In the genomic region with DNA sequence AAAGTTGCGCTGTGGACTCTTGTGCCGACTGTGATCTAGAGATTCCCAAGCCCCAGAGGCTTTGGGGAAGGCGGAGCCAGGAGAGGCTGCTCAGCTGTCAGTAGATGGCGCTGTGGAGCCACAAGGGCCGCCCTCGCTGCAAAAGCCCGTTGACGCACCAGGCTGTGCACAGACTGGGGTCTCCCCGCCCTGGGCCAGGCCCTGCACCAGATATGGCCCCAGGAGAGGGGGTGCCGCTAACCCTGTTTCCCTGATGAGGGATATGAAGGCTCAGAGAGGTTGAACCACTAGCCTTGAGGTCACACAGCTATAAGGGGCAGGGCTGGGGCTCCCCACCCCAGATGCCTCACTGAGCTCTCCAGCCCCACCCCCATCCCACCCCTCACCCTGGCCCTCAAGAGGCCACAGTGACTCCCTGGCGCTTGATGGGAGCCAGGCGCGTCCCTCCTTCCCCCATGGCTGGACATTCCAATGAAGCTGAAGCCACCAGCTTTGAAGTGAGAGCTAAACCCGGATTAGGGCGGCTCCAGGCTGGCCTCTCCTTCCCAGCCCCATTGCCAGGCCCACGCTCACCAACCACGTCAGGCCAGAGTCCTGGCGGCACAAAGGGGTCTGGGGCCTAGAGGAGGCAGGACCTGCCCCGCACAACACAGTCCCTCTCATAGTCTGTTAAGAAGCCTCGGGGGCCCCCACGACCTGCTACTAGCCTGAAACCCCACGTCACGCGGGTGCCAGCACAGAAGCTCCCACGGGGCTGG, we compare ENCODE assay signal across 8 cellular contexts.
A peak's percentile ranks its signal among the peaks of the same experiment; 100 is the strongest.
DNase-seq lines count a peak whose midpoint lies in the region; ATAC-seq lines count a peak whose summit lies in the region.

No MANE protein-coding gene starts in this region.

- no peaks in the 10 kb centered on the region for H3K27me3 Mint-ChIP-seq in central memory CD8-positive, alpha-beta T cell

- peak; percentile 90 for DNase-seq in AG20443 (ENCODE audit: low spot score)
- peak; percentile 86 for DNase-seq in NCI-H2196 (lab: John Stamatoyannopoulos, UW; ENCODE audit: unreplicated experiment)
- peak; percentile 42 to 55 for DNase-seq in central memory CD8-positive, alpha-beta T cell (ENCODE audit: low spot score in 2 of 2)
- DNase-seq in left kidney (ENCODE audit: low read depth, low spot score) = peak; percentile 94
- peak; percentile 71 to 82 for DNase-seq in stimulated activated CD4-positive, alpha-beta T cell treated with anti-CD3 and anti-CD28 coated beads, Interleukin-2, amount 100 ng/mL, for 48 hours

- H3K27ac Mint-ChIP-seq in central memory CD8-positive, alpha-beta T cell (ENCODE audit: low read depth) = no peak overlapping the region

- H3K4me1 Mint-ChIP-seq in central memory CD8-positive, alpha-beta T cell = no peaks in the 10 kb centered on the region

- H3K9me3 Mint-ChIP-seq in central memory CD8-positive, alpha-beta T cell = no peaks in the 10 kb centered on the region

- peaks cover 2% of the 10 kb centered on the region for H3K36me3 Mint-ChIP-seq in central memory CD8-positive, alpha-beta T cell (ENCODE audit: insufficient read depth)

- no peak overlapping the region for H3K4me3 Mint-ChIP-seq in central memory CD8-positive, alpha-beta T cell

- ATAC-seq in GM19463 (IDR thresholded peaks at IDR 0.05; ENCODE audit: unreplicated experiment) (peak; percentile 47), GM21360 (IDR thresholded peaks at IDR 0.05; ENCODE audit: unreplicated experiment) (no peak)
- ATAC-seq in activated CD4-positive, CD25-positive, alpha-beta regulatory T cell treated with anti-CD3 and anti-CD28 coated beads, Interleukin-2, amount 50 U/mL, for 24 hours = peak; percentile 44 to 76
- ATAC-seq in central memory CD8-positive, alpha-beta T cell (replicated peaks; ENCODE audit: extremely low read depth, poor library complexity, severe bottlenecking) = peak; percentile 56
